ENCODE assay signal across 32 cellular contexts in genomic region chr6:69185276-69185675, GRCh38.
DNase-seq lines count a peak whose midpoint lies in the region; TF ChIP-seq lines count a peak whose summit lies in the region.
"Had no signal": no experiment of that assay in that cellular context is flagged by ENCODE, and none has a peak within 500 bp of the region (broad histone marks: within the 10 kb centered on the region; RNA-seq: fewer than 3 reads in every experiment).

No MANE protein-coding gene starts in this region.

- no peak overlapping the region for H3K9ac ChIP-seq in mesenchymal stem cell (ENCODE audit: low read length)
- H3K9ac ChIP-seq: BLaER1; BLaER1 treated with 17β-estradiol and CSF1 and Interleukin-3, amounts not matched to agents 10 nM and 100 nM had no signal

- no peak overlapping the region for H2BK12ac ChIP-seq in mesenchymal stem cell (ENCODE audit: low read length in 2 of 2)

- H2BK5ac ChIP-seq in mesenchymal stem cell (ENCODE audit: low read depth, low read length, poor library complexity, severe bottlenecking), result no peak overlapping the region

- H3K27ac Mint-ChIP-seq in progenitor cell of endocrine pancreas (no peak overlapping the region), mesothelial cell of epicardium (no peak overlapping the region)
- H3K27ac Mint-ChIP-seq in activated T-cell treated with anti-CD3 and anti-CD28 coated beads, Interleukin-2, amount 50 U/mL, for 24 hours, result no peak overlapping the region
- H3K27ac Mint-ChIP-seq: B cell; CD14-positive monocyte; CD4-positive, alpha-beta memory T cell; CD4-positive, alpha-beta T cell; CD4-positive, CD25-positive, alpha-beta regulatory T cell; CD8-positive, alpha-beta memory T cell; CD8-positive, alpha-beta T cell had no signal

- no peaks in the 10 kb centered on the region for H3K36me3 Mint-ChIP-seq in progenitor cell of endocrine pancreas (ENCODE audit: insufficient read depth)
- no peaks in the 10 kb centered on the region for H3K36me3 Mint-ChIP-seq in activated T-cell treated with anti-CD3 and anti-CD28 coated beads, Interleukin-2, amount 50 U/mL, for 24 hours (ENCODE audit: low read depth)
- H3K36me3 Mint-ChIP-seq in mesothelial cell of epicardium, result no peaks in the 10 kb centered on the region
- H3K36me3 Mint-ChIP-seq: CD14-positive monocyte; CD4-positive, alpha-beta memory T cell; CD4-positive, CD25-positive, alpha-beta regulatory T cell; CD8-positive, alpha-beta memory T cell; CD8-positive, alpha-beta T cell had no signal

- no peak overlapping the region for H3K4me2 ChIP-seq in mesenchymal stem cell (ENCODE audit: low read length, poor library complexity, severe bottlenecking)
- H3K4me2 ChIP-seq: A549; BLaER1; BLaER1 treated with 17β-estradiol and CSF1 and Interleukin-3, amounts not matched to agents 10 nM and 100 nM had no signal

- TF ChIP-seq CTCF in 22Rv1 (IDR thresholded peaks at IDR 0.05) (no peak), VCaP (conservative IDR thresholded peaks at IDR 0.05) (no peak), progenitor cell of endocrine pancreas (IDR thresholded peaks at IDR 0.05; ENCODE audit: unreplicated experiment) (no peak), mesothelial cell of epicardium (IDR thresholded peaks at IDR 0.05; ENCODE audit: unreplicated experiment) (no peak)

- H3K23ac ChIP-seq in mesenchymal stem cell (ENCODE audit: low read length in 2 of 2), result no peak overlapping the region

- peak overlapping the region; percentile 44 for H3K4me3 Mint-ChIP-seq in progenitor cell of endocrine pancreas (ENCODE audit: low read depth)
- no peak overlapping the region for H3K4me3 Mint-ChIP-seq in activated T-cell treated with anti-CD3 and anti-CD28 coated beads, Interleukin-2, amount 50 U/mL, for 24 hours
- no peak overlapping the region for H3K4me3 Mint-ChIP-seq in mesothelial cell of epicardium
- H3K4me3 Mint-ChIP-seq: B cell; CD14-positive monocyte; CD4-positive, alpha-beta memory T cell; CD4-positive, alpha-beta T cell; CD4-positive, CD25-positive, alpha-beta regulatory T cell; CD8-positive, alpha-beta memory T cell; CD8-positive, alpha-beta T cell had no signal

- no peak overlapping the region for H3K14ac ChIP-seq in mesenchymal stem cell (ENCODE audit: low read length in 2 of 2)

- H2BK15ac ChIP-seq in mesenchymal stem cell (ENCODE audit: low read depth, poor library complexity, severe bottlenecking), result no peak overlapping the region

- H2BK120ac ChIP-seq in mesenchymal stem cell (ENCODE audit: low read depth, low read length), result no peak overlapping the region

- H3K4me3 ChIP-seq in mesenchymal stem cell (ENCODE audit: insufficient read depth in 1 of 2, low read depth in 1 of 2, low read length in 2 of 2), result no peak overlapping the region
- H3K4me3 ChIP-seq: A549; BLaER1; BLaER1 treated with 17β-estradiol and CSF1 and Interleukin-3, amounts not matched to agents 10 nM and 100 nM had no signal

- H3K27ac ChIP-seq in 22Rv1, result peak overlapping the region; percentile 24; the same call in 1 of the 2 replicates
- peak overlapping the region; percentile 0; the same call in 1 of the 2 replicates for H3K27ac ChIP-seq in VCaP
- H3K27ac ChIP-seq in mesenchymal stem cell (ENCODE audit: low read length, poor library complexity, severe bottlenecking), result no peak overlapping the region
- H3K27ac ChIP-seq: A549; BLaER1; BLaER1 treated with 17β-estradiol and CSF1 and Interleukin-3, amounts not matched to agents 10 nM and 100 nM; C4-2B had no signal

- H3K27me3 ChIP-seq in mesenchymal stem cell (ENCODE audit: control insufficient read depth in 1 of 2, insufficient read depth in 1 of 2, low read length in 2 of 2), result no peaks in the 10 kb centered on the region
- H3K27me3 ChIP-seq: BE2C; BLaER1; BLaER1 treated with 17β-estradiol and CSF1 and Interleukin-3, amounts not matched to agents 10 nM and 100 nM had no signal

- H3K18ac ChIP-seq in mesenchymal stem cell (ENCODE audit: low read depth in 1 of 2, low read length in 2 of 2), result no peak overlapping the region

- peaks cover 14% of the 10 kb centered on the region for H3K4me1 Mint-ChIP-seq in progenitor cell of endocrine pancreas (ENCODE audit: low read depth)
- H3K4me1 Mint-ChIP-seq in activated T-cell treated with anti-CD3 and anti-CD28 coated beads, Interleukin-2, amount 50 U/mL, for 24 hours (ENCODE audit: low read depth), result no peaks in the 10 kb centered on the region
- no peaks in the 10 kb centered on the region for H3K4me1 Mint-ChIP-seq in mesothelial cell of epicardium
- H3K4me1 Mint-ChIP-seq: B cell; CD14-positive monocyte; CD4-positive, alpha-beta memory T cell; CD4-positive, CD25-positive, alpha-beta regulatory T cell; CD8-positive, alpha-beta memory T cell had no signal

- H3K9me3 Mint-ChIP-seq in progenitor cell of endocrine pancreas (ENCODE audit: low read depth) (no peaks in the 10 kb centered on the region), mesothelial cell of epicardium (no peaks in the 10 kb centered on the region)
- no peaks in the 10 kb centered on the region for H3K9me3 Mint-ChIP-seq in activated T-cell treated with anti-CD3 and anti-CD28 coated beads, Interleukin-2, amount 50 U/mL, for 24 hours
- H3K9me3 Mint-ChIP-seq: CD4-positive, alpha-beta T cell; CD8-positive, alpha-beta T cell had no signal

- no peak overlapping the region for H2AK5ac ChIP-seq in mesenchymal stem cell (ENCODE audit: low read length, severe bottlenecking)

- WGBS in mesenchymal stem cell, result 100% methylated on average over 3 of the region's 3 CpGs

- no peaks in the 10 kb centered on the region for H3K36me3 ChIP-seq in mesenchymal stem cell (ENCODE audit: control insufficient read depth in 1 of 2, insufficient read depth in 2 of 2, low read depth in 1 of 2, low read length in 2 of 2)
- H3K36me3 ChIP-seq: BE2C; BLaER1; BLaER1 treated with 17β-estradiol and CSF1 and Interleukin-3, amounts not matched to agents 10 nM and 100 nM had no signal

- DNase-seq in progenitor cell of endocrine pancreas (ENCODE audit: low spot score, unreplicated experiment) (no peak), mesothelial cell of epicardium (ENCODE audit: low spot score in 2 of 2, unreplicated experiment in 2 of 2) (no peak), mesenchymal stem cell (no peak)
- DNase-seq in activated T-cell treated with anti-CD3 and anti-CD28 coated beads, Interleukin-2, amount 50 U/mL, for 24 hours, result no peak
- DNase-seq: 8988T; ACHN; AML-193; BE2C; C1 segment of cervical spinal cord; Caco-2; Calu3; CD4-positive, alpha-beta memory T cell; CD4-positive, alpha-beta T cell; CD4-positive, CD25-positive, alpha-beta regulatory T cell; CD8-positive, alpha-beta memory T cell; CD8-positive, alpha-beta T cell; COR-L47; DMS 273 treated with DMSO at 0.1 percent for 48 hours; DMS153; DMS53; DMS79; DMS79 treated with DMSO at 0.1 percent for 48 hours; DND-41; EL had no signal

- no peaks in the 10 kb centered on the region for H3K9me3 ChIP-seq in mesenchymal stem cell (ENCODE audit: control insufficient read depth, low read length)
- H3K9me3 ChIP-seq: A549; BE2C; BLaER1; BLaER1 treated with 17β-estradiol and CSF1 and Interleukin-3, amounts not matched to agents 10 nM and 100 nM; Caco-2 had no signal

- H3K4me1 ChIP-seq in mesenchymal stem cell (ENCODE audit: control insufficient read depth, insufficient read depth, low read depth, low read length), result no peaks in the 10 kb centered on the region
- H3K4me1 ChIP-seq: A549; BE2C; BLaER1; BLaER1 treated with 17β-estradiol and CSF1 and Interleukin-3, amounts not matched to agents 10 nM and 100 nM; Caco-2 had no signal

- H4K8ac ChIP-seq in mesenchymal stem cell (ENCODE audit: low read length), result no peak overlapping the region

- H3K27me3 Mint-ChIP-seq in progenitor cell of endocrine pancreas (no peaks in the 10 kb centered on the region), mesothelial cell of epicardium (ENCODE audit: low read depth) (no peaks in the 10 kb centered on the region)
- no peaks in the 10 kb centered on the region for H3K27me3 Mint-ChIP-seq in activated T-cell treated with anti-CD3 and anti-CD28 coated beads, Interleukin-2, amount 50 U/mL, for 24 hours
- H3K27me3 Mint-ChIP-seq: B cell; CD4-positive, alpha-beta memory T cell; CD4-positive, alpha-beta T cell; CD4-positive, CD25-positive, alpha-beta regulatory T cell; CD8-positive, alpha-beta memory T cell had no signal

- no peak overlapping the region for H4K91ac ChIP-seq in mesenchymal stem cell (ENCODE audit: low read length)

- H3K4ac ChIP-seq in mesenchymal stem cell (ENCODE audit: low read depth in 1 of 2, low read length in 2 of 2), result no peak overlapping the region

- no peak overlapping the region for H2AFZ ChIP-seq in mesenchymal stem cell (ENCODE audit: low read depth, low read length)

- H3K79me1 ChIP-seq in mesenchymal stem cell (replicated peaks; ENCODE audit: low read length, poor library complexity, severe bottlenecking), result no peaks in the 10 kb centered on the region
